27 cellular contexts compared by ENCODE assay signal in genomic region chr1:99726818-99727217, GRCh38. TPM values are rescaled to one million over a fixed set of nuclear protein-coding genes. Genes with fewer than 3 reads are reported as not detected.
"Had no signal": no experiment of that assay in that cellular context is flagged by ENCODE, and none has a peak within 500 bp of the region (broad histone marks: within the 10 kb centered on the region; RNA-seq: fewer than 3 reads in every experiment).

No MANE protein-coding gene starts in this region.

- H3K27me3 ChIP-seq: esophagus squamous epithelium, heart right ventricle, ovary, tibial nerve, upper lobe of right lung, uterus had no signal

- DNase-seq: cortex of kidney; effector memory CD8-positive, alpha-beta T cell; erythroblast; esophagus squamous epithelium; foreskin melanocyte; glutamatergic neuron; heart right ventricle; hippocampal formation; left cardiac atrium; mesenchymal stem cell; natural killer cell; occipital lobe; ovary; posterior cingulate gyrus; psoas muscle; right cardiac atrium; stimulated activated CD4-positive, alpha-beta T cell treated with anti-CD3 and anti-CD28 coated beads, Interleukin-15, amount 100 ng/mL, for 24 hours; stimulated activated CD4-positive, alpha-beta T cell treated with anti-CD3 and anti-CD28 coated beads, Interleukin-2, amount 100 ng/mL, for 48 hours; stimulated activated naive B cell treated with anti-CD40 and anti-IgM and Interleukin-4, amounts not matched to agents 10 μg/mL and 1 μg/mL and 100 μg/mL, for 72 hours; upper lobe of right lung; uterus had no signal

- H3K36me3 ChIP-seq: ovary, uterus had no signal

- H3K9me3 ChIP-seq: esophagus squamous epithelium, heart right ventricle, ovary, psoas muscle, thoracic aorta, tibial nerve, upper lobe of right lung, uterus had no signal

- FAIRE-seq: endometrium, islet of Langerhans had no signal

- H3K4me3 ChIP-seq: esophagus squamous epithelium, ovary, psoas muscle, skin epidermis, thoracic aorta, tibial nerve, upper lobe of right lung, uterus had no signal

- H3K27ac ChIP-seq: ovary, psoas muscle, skin epidermis, thoracic aorta, tibial nerve, upper lobe of right lung, uterus had no signal

- H3K4me1 ChIP-seq: esophagus squamous epithelium, upper lobe of right lung, uterus had no signal

RNA-seq across cellular contexts. Expression of gene FRRS1, which starts 39.6 kb away (rescaled TPM):
- polyA plus RNA-seq: neural cell had no signal
